15 cellular contexts compared by ENCODE assay signal in genomic region chr4:13659341-13660070, GRCh38. TPM values are rescaled to one million over a fixed set of nuclear protein-coding genes. Genes with fewer than 3 reads are reported as not detected.
DNase-seq lines count a peak whose midpoint lies in the region; ATAC-seq and TF ChIP-seq lines count a peak whose summit lies in the region.
"Had no signal": no experiment of that assay in that cellular context is flagged by ENCODE, and none has a peak within 500 bp of the region (broad histone marks: within the 10 kb centered on the region; RNA-seq: fewer than 3 reads in every experiment).

No MANE protein-coding gene starts in this region.

- TF ChIP-seq CTCF in gastroesophageal sphincter (IDR thresholded peaks at IDR 0.05): no peak

- WGBS in gastroesophageal sphincter (ENCODE audit: low coverage in 1 of 2), 2 donors: 59 to 84% methylated on average over 3 to 6 of the region's 6 CpGs

- no peaks in the 10 kb centered on the region for H4K20me1 ChIP-seq in Karpas-422 (ENCODE audit: insufficient read depth, low read depth, low read length)

- TF ChIP-seq POLR2A in gastroesophageal sphincter (IDR thresholded peaks at IDR 0.05): no peak

- no peaks in the 10 kb centered on the region; the same call in 1 of the 2 replicates for H3K27me3 ChIP-seq in Karpas-422 (ENCODE audit: low read length)
- no peaks in the 10 kb centered on the region for H3K27me3 ChIP-seq in gastroesophageal sphincter

- H3K4me1 Mint-ChIP-seq in stimulated activated effector memory CD8-positive, alpha-beta T cell treated with anti-CD3 and anti-CD28 coated beads, Interleukin-12 subunit alpha, Interleukin-12 subunit beta, amount 100 ng/mL, for 72 hours: peaks cover 15% of the 10 kb centered on the region

- H3K79me2 ChIP-seq in Karpas-422 (ENCODE audit: low read length): no peaks in the 10 kb centered on the region

- H3K9me3 ChIP-seq in Karpas-422 (ENCODE audit: low read length): no peaks in the 10 kb centered on the region
- H3K9me3 ChIP-seq in gastroesophageal sphincter: no peaks in the 10 kb centered on the region

- H3K4me1 ChIP-seq in Karpas-422 (ENCODE audit: low read length): peaks cover 6% of the 10 kb centered on the region
- H3K4me1 ChIP-seq in gastroesophageal sphincter: peaks cover 0 to 11% (median 2%) of the 10 kb centered on the region in 3 donors

- H3K36me3 Mint-ChIP-seq in stimulated activated effector memory CD8-positive, alpha-beta T cell treated with anti-CD3 and anti-CD28 coated beads, Interleukin-12 subunit alpha, Interleukin-12 subunit beta, amount 100 ng/mL, for 72 hours: no peaks in the 10 kb centered on the region

- H3K9me2 ChIP-seq in Karpas-422 (replicated peaks; ENCODE audit: insufficient read depth, low read length): no peaks in the 10 kb centered on the region

- H3K27ac Mint-ChIP-seq in stimulated activated effector memory CD8-positive, alpha-beta T cell treated with anti-CD3 and anti-CD28 coated beads, Interleukin-12 subunit alpha, Interleukin-12 subunit beta, amount 100 ng/mL, for 72 hours: peak overlapping the region; percentile 29
- H3K27ac Mint-ChIP-seq: CD4-positive, alpha-beta T cell; GM23338 had no signal

- no peak for TF ChIP-seq EP300 in gastroesophageal sphincter (IDR thresholded peaks at IDR 0.05)

- DNase-seq in Karpas-422: peak; percentile 10
- no peak for DNase-seq in stimulated activated effector memory CD8-positive, alpha-beta T cell treated with anti-CD3 and anti-CD28 coated beads, Interleukin-12 subunit alpha, Interleukin-12 subunit beta, amount 100 ng/mL, for 72 hours (ENCODE audit: low spot score in 2 of 2)
- DNase-seq in HuH-7 (ENCODE audit: low spot score): no peak
- DNase-seq in hippocampal formation (lab: John Stamatoyannopoulos, UW): no peak
- DNase-seq: AML-193; CD4-positive, alpha-beta T cell; DMS153; DMS79; GDM1; HCEC 1CT had no signal

- no peaks in the 10 kb centered on the region for H3K9me3 Mint-ChIP-seq in stimulated activated effector memory CD8-positive, alpha-beta T cell treated with anti-CD3 and anti-CD28 coated beads, Interleukin-12 subunit alpha, Interleukin-12 subunit beta, amount 100 ng/mL, for 72 hours
- H3K9me3 Mint-ChIP-seq: CD4-positive, alpha-beta T cell; GM23338 had no signal

- no peak overlapping the region for H3K4me2 ChIP-seq in Karpas-422 (ENCODE audit: low read depth, low read length, poor library complexity, severe bottlenecking)
- H3K4me2 ChIP-seq: GM23338 had no signal

- H3K4me3 ChIP-seq in Karpas-422 (ENCODE audit: low read length): no peak overlapping the region
- H3K4me3 ChIP-seq in gastroesophageal sphincter: no peak overlapping the region
- H3K4me3 ChIP-seq: GM23338 had no signal

- H3K36me3 ChIP-seq in Karpas-422 (ENCODE audit: insufficient read depth, low read length) (no peaks in the 10 kb centered on the region), gastroesophageal sphincter (no peaks in the 10 kb centered on the region)

- no peak overlapping the region for H3K4me3 Mint-ChIP-seq in stimulated activated effector memory CD8-positive, alpha-beta T cell treated with anti-CD3 and anti-CD28 coated beads, Interleukin-12 subunit alpha, Interleukin-12 subunit beta, amount 100 ng/mL, for 72 hours
- H3K4me3 Mint-ChIP-seq: CD4-positive, alpha-beta T cell; GM23338 had no signal

- H3K9ac ChIP-seq in Karpas-422 (ENCODE audit: low read length): no peak overlapping the region

- H3K27ac ChIP-seq in Karpas-422 (ENCODE audit: low read length) (no peak overlapping the region), gastroesophageal sphincter (no peak overlapping the region)
- H3K27ac ChIP-seq: C4-2B had no signal

- ATAC-seq in SK-N-SH treated with all-trans-retinoic acid at 6 μM for 48 hours: peak; percentile 24; the same call in 1 of the 3 replicates
- ATAC-seq in gastroesophageal sphincter: peak; percentile 16
- ATAC-seq in stimulated activated effector memory CD8-positive, alpha-beta T cell treated with anti-CD3 and anti-CD28 coated beads, Interleukin-12 subunit alpha, Interleukin-12 subunit beta, amount 100 ng/mL, for 72 hours: no peak
- ATAC-seq in GM18873 (IDR thresholded peaks at IDR 0.05; ENCODE audit: low FRiP score, unreplicated experiment): no peak
- ATAC-seq: GM23338 had no signal

- no peak overlapping the region for H2AFZ ChIP-seq in Karpas-422 (ENCODE audit: low read length)
- H2AFZ ChIP-seq: GM23338 had no signal

TF ChIP-seq in SK-N-SH treated with all-trans-retinoic acid at 6 μM for 48 hours, 23 proteins besides CTCF, POLR2A, EP300 and RAD21:
- TF ChIP-seq TCF4 (CRISPR knock-in tag; IDR thresholded peaks at IDR 0.05; ENCODE audit: borderline replicate concordance): peak; percentile 69; the same call in 1 of the 2 replicates
- TF ChIP-seq GLIS3 (CRISPR knock-in tag; IDR thresholded peaks at IDR 0.05): no peak
- TF ChIP-seq TSHZ2 (CRISPR knock-in tag; IDR thresholded peaks at IDR 0.05): peak; percentile 75; the same call in 1 of the 2 replicates

RNA-seq across cellular contexts. Expression of gene BOD1L1, which starts 32.0 kb away (rescaled TPM):
- 37.3 and 40.6 TPM in 2 replicates for total RNA-seq in Karpas-422 (2014; rRNA removed; shearing (Covaris generic); ENCODE audit: low replicate concordance)
- total RNA-seq in gastroesophageal sphincter: 10 to 100 TPM; 34.6 to 45.3 (median 35.4) TPM

Comparison
In these comparisons a context has a peak if more than half of its experiments do, and no peak if none do; other contexts are left out.
1. ATAC-seq: peak in SK-N-SH treated with all-trans-retinoic acid at 6 μM for 48 hours (single experiment) and gastroesophageal sphincter (single experiment); none in stimulated activated effector memory CD8-positive, alpha-beta T cell treated with anti-CD3 and anti-CD28 coated beads, Interleukin-12 subunit alpha, Interleukin-12 subunit beta, amount 100 ng/mL, for 72 hours (single experiment) and GM18873 (single experiment).